Comparison of ENCODE assay signal across 1 cellular context in the genomic region with DNA sequence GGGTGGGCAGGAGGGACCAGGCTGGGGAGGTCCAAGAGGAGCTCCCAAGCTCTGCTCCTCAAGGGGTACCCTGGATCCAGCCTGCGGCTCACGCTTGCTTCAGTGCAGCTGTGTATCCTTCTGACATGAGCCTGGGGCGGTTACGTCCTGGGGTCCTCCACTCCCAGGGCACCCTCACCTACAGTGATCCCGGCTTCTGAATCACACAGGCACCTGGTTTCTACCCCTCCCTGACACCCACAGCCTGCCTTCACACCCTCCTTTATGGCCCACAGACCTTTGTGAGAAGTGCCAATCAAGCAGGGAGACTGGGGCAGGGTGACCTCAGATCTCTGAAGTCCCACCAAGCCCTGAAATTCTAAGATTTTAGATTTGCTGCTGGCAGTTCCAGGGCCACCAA.
TF ChIP-seq lines count a peak whose summit lies in the region.

No MANE protein-coding gene starts in this region.

TF ChIP-seq in H1, 55 proteins besides CTCF, POLR2A, EP300 and RAD21:
- TF ChIP-seq POLR2AphosphoS5 (IDR thresholded peaks at IDR 0.05; ENCODE audit: low read depth, low read length) (no peak), BCL11A (IDR thresholded peaks at IDR 0.05; ENCODE audit: low read depth in 2 of 2, low read length in 2 of 2) (no peak), NRF1 (IDR thresholded peaks at IDR 0.05; ENCODE audit: low read depth, low read length) (no peak), SIX5 (IDR thresholded peaks at IDR 0.05; ENCODE audit: low read depth, low read length) (no peak), RXRA (IDR thresholded peaks at IDR 0.05; ENCODE audit: insufficient read depth, low read depth, low read length) (no peak), RBBP5 (IDR thresholded peaks at IDR 0.05; ENCODE audit: borderline replicate concordance, low read depth, low read length) (no peak), RNF2 (IDR thresholded peaks at IDR 0.05; ENCODE audit: borderline replicate concordance, low read depth, low read length, missing control alignments, poor library complexity, severe bottlenecking) (no peak), MAFK (IDR thresholded peaks at IDR 0.05; ENCODE audit: low read depth, low read length) (no peak), CREB1 (IDR thresholded peaks at IDR 0.05) (no peak)
- TF ChIP-seq, protein P1, sequence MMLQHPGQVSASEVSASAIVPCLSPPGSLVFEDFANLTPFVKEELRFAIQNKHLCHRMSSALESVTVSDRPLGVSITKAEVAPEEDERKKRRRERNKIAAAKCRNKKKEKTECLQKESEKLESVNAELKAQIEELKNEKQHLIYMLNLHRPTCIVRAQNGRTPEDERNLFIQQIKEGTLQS (IDR thresholded peaks at IDR 0.05; ENCODE audit: insufficient read depth, low read depth, low read length) = no peak
